In genomic region chr1:56507925-56508522, GRCh38 we compare ENCODE assay signal across 22 cellular contexts.
A peak's percentile ranks its signal among the peaks of the same experiment; 100 is the strongest.
DNase-seq lines count a peak whose midpoint lies in the region; ATAC-seq, FAIRE-seq and TF ChIP-seq lines count a peak whose summit lies in the region.
"Had no signal": no experiment of that assay in that cellular context is flagged by ENCODE, and none has a peak within 500 bp of the region (broad histone marks: within the 10 kb centered on the region; RNA-seq: fewer than 3 reads in every experiment).

No MANE protein-coding gene starts in this region.

- intact Hi-C loops in pancreas (cut with DNase I), result loop anchor here in 1 of 3 donors (10.0 kb wide), 1 partner anchor 57 kb away; no protein-coding TSS in a partner anchor

- H3K9me2 ChIP-seq in hepatocyte (replicated peaks; ENCODE audit: insufficient read depth), result no peaks in the 10 kb centered on the region

- peaks cover 26% of the 10 kb centered on the region for H3K4me1 ChIP-seq in ACC112 (ENCODE audit: control insufficient read depth, insufficient read depth, low read length, unreplicated experiment)
- H3K4me1 ChIP-seq in duodenal mucosa (ENCODE audit: control insufficient read depth in 1 of 2, insufficient read depth in 2 of 2, low read length in 2 of 2), result peaks cover 53 to 55% of the 10 kb centered on the region in 2 donors
- peaks cover 54% of the 10 kb centered on the region for H3K4me1 ChIP-seq in hepatocyte (ENCODE audit: insufficient read depth)
- peaks cover 17 to 49% (median 20%) of the 10 kb centered on the region in 3 donors for H3K4me1 ChIP-seq in pancreas
- H3K4me1 ChIP-seq: sigmoid colon had no signal

- 81% methylated on average over 3 of the region's 3 CpGs for WGBS in hepatocyte (ENCODE audit: low lambda C conversion rate, missing lambda C conversion rate)
- 35 to 39% methylated on average over 3 of the region's 3 CpGs for WGBS in pancreas, 2 donors

- H3K4me3 ChIP-seq in ACC112 (ENCODE audit: low read depth, low read length), result no peak overlapping the region
- peak overlapping the region in 1 of 2 donors; percentile 21 for H3K4me3 ChIP-seq in duodenal mucosa (ENCODE audit: low read depth in 1 of 2, low read length in 2 of 2)
- no peak overlapping the region for H3K4me3 ChIP-seq in hepatocyte
- no peak overlapping the region for H3K4me3 ChIP-seq in pancreas
- H3K4me3 ChIP-seq: sigmoid colon had no signal

- H3K9ac ChIP-seq in duodenal mucosa (ENCODE audit: low read depth in 1 of 2, low read length in 2 of 2), result no peak overlapping the region

- FAIRE-seq in pancreas (lab: Jason Lieb, UNC), result no peak
- FAIRE-seq: GM19239, urothelium cell line had no signal

- H3K27me3 ChIP-seq in ACC112 (ENCODE audit: insufficient read depth, low read length), result no peaks in the 10 kb centered on the region
- no peaks in the 10 kb centered on the region for H3K27me3 ChIP-seq in duodenal mucosa (ENCODE audit: control insufficient read depth in 1 of 2, insufficient read depth in 2 of 2, low read length in 2 of 2)
- H3K27me3 ChIP-seq in hepatocyte, result no peaks in the 10 kb centered on the region
- no peaks in the 10 kb centered on the region for H3K27me3 ChIP-seq in pancreas
- H3K27me3 ChIP-seq: sigmoid colon had no signal

- TF ChIP-seq CTCF in hepatocyte (IDR thresholded peaks at IDR 0.05; ENCODE audit: poor library complexity) (no peak), pancreas (IDR thresholded peaks at IDR 0.05) (no peak)

- H3K27ac ChIP-seq in ACC112 (ENCODE audit: low read depth, low read length), result peak overlapping the region; percentile 38
- peak overlapping the region; percentile 60 for H3K27ac ChIP-seq in duodenal mucosa (ENCODE audit: low read depth, low read length)
- peak overlapping the region; percentile 93 for H3K27ac ChIP-seq in hepatocyte
- H3K27ac ChIP-seq in pancreas, result peak overlapping the region in 3 of 4 donors; percentile 14 to 73 (median 68)
- H3K27ac ChIP-seq: sigmoid colon, WERI-Rb-1 had no signal

- no peaks in the 10 kb centered on the region for H3K9me3 ChIP-seq in duodenal mucosa (ENCODE audit: control insufficient read depth in 1 of 2, low read length in 2 of 2)
- no peaks in the 10 kb centered on the region for H3K9me3 ChIP-seq in hepatocyte (ENCODE audit: low read depth)
- H3K9me3 ChIP-seq in pancreas, result no peaks in the 10 kb centered on the region
- H3K9me3 ChIP-seq: sigmoid colon had no signal

- no peak for DNase-seq in hepatocyte (ENCODE audit: low spot score)
- no peak for DNase-seq in pancreas
- DNase-seq in NCI-H2227 (lab: John Stamatoyannopoulos, UW; ENCODE audit: unreplicated experiment), result no peak
- DNase-seq: 8988T; activated CD4-positive, alpha-beta memory T cell treated with anti-CD3 and anti-CD28 coated beads for 36 hours; activated naive CD4-positive, alpha-beta T cell; activated T-cell treated with anti-CD3 and anti-CD28 coated beads for 4 hours; endodermal cell; hypothalamus; NCI-H1105 treated with DMSO at 0.1 percent for 48 hours; NCI-H526 treated with DMSO at 0.1 percent for 48 hours; stimulated activated CD4-positive, alpha-beta T cell treated with anti-CD3 and anti-CD28 coated beads, Interleukin-2, amount 100 ng/mL, for 24 hours; stimulated activated naive CD8-positive, alpha-beta T cell treated with anti-CD3 and anti-CD28 coated beads, Interleukin-15, Interleukin-2, amounts not matched to agents 100 U/mL and 50 U/mL, for 24 hours; WERI-Rb-1 had no signal

- H3K4me2 ChIP-seq in hepatocyte, result no peak overlapping the region

- H2AFZ ChIP-seq in ACC112 (ENCODE audit: low read length, unreplicated experiment) (no peak overlapping the region), hepatocyte (no peak overlapping the region)

- H3K36me3 ChIP-seq in ACC112 (ENCODE audit: insufficient read depth, low read length) (peaks cover 78% of the 10 kb centered on the region), duodenal mucosa (ENCODE audit: control insufficient read depth in 1 of 2, insufficient read depth in 2 of 2, low read length in 2 of 2) (peaks cover 10 to 13% of the 10 kb centered on the region in 2 donors), hepatocyte (replicated peaks; ENCODE audit: insufficient read depth, low read depth) (no peaks in the 10 kb centered on the region), pancreas (peaks cover 0 to 22% (median 16%) of the 10 kb centered on the region in 3 donors)

- ATAC-seq in pancreas, result no peak
- ATAC-seq in HG02759 (IDR thresholded peaks at IDR 0.05; ENCODE audit: unreplicated experiment), result no peak
- no peak for ATAC-seq in GM18870 (IDR thresholded peaks at IDR 0.05; ENCODE audit: unreplicated experiment)
- no peak for ATAC-seq in HG03280 (IDR thresholded peaks at IDR 0.05; ENCODE audit: unreplicated experiment)
- ATAC-seq: stimulated activated naive CD8-positive, alpha-beta T cell treated with anti-CD3 and anti-CD28 coated beads, Interleukin-15, Interleukin-2, amounts not matched to agents 100 U/mL and 50 U/mL, for 24 hours had no signal

- H4K20me1 ChIP-seq in hepatocyte (ENCODE audit: insufficient read depth, poor library complexity, severe bottlenecking), result peaks cover 6% of the 10 kb centered on the region

- H3K79me2 ChIP-seq in ACC112 (ENCODE audit: control insufficient read depth, insufficient read depth, low read length, unreplicated experiment) (peaks cover 7% of the 10 kb centered on the region), hepatocyte (peaks cover 78% of the 10 kb centered on the region)

Comparison
In these comparisons a context has a peak if more than half of its experiments do, and no peak if none do; other contexts are left out.
1. H3K27ac ChIP-seq: peak in every context shown above with its lines; median percentile 93 in hepatocyte; 68 in pancreas; 60 in duodenal mucosa; 38 in ACC112.